1 cellular context compared by ENCODE assay signal in genomic region chr1:178745260-178745659, GRCh38.
TF ChIP-seq lines count a peak whose summit lies in the region.

No MANE protein-coding gene starts in this region.

TF ChIP-seq in HepG2, 621 proteins besides CTCF, POLR2A, EP300 and RAD21 (continued from another document):
- TF ChIP-seq LCORL (IDR thresholded peaks at IDR 0.05) (no peak), LCORL (CRISPR knock-in tag; IDR thresholded peaks at IDR 0.05) (peak; percentile 26; the same call in 1 of the 2 replicates), SOX5 (CRISPR knock-in tag; IDR thresholded peaks at IDR 0.05; ENCODE audit: borderline replicate concordance) (peak; percentile 60; the same call in 1 of the 2 replicates), ZNF251 (CRISPR knock-in tag; IDR thresholded peaks at IDR 0.05) (no peak), NFYC (CRISPR knock-in tag; IDR thresholded peaks at IDR 0.05) (no peak), ZNF276 (CRISPR knock-in tag; IDR thresholded peaks at IDR 0.05; ENCODE audit: low read depth) (no peak), HNF1B (CRISPR knock-in tag; IDR thresholded peaks at IDR 0.05) (no peak), NCOA2 (CRISPR knock-in tag; IDR thresholded peaks at IDR 0.05) (peak; percentile 42; the same call in 1 of the 2 replicates), ATF4 (CRISPR knock-in tag; IDR thresholded peaks at IDR 0.05) (peak in 1 of 2 experiments; percentile 43; a peak in 1 of 4 replicates), THAP11 (CRISPR knock-in tag; IDR thresholded peaks at IDR 0.05) (peak; percentile 15; the same call in 1 of the 2 replicates), ARID5B (CRISPR knock-in tag; IDR thresholded peaks at IDR 0.05) (peak; percentile 73), FOXP4 (CRISPR knock-in tag; IDR thresholded peaks at IDR 0.05) (peak; percentile 35; the same call in 1 of the 2 replicates), NCOR1 (IDR thresholded peaks at IDR 0.05; ENCODE audit: borderline replicate concordance, low read length) (peak; percentile 84; the same call in 1 of the 2 replicates), CENPT (CRISPR knock-in tag; IDR thresholded peaks at IDR 0.05; ENCODE audit: low read depth) (no peak), HDAC2 (CRISPR knock-in tag; IDR thresholded peaks at IDR 0.05) (peak; percentile 38; the same call in 1 of the 2 replicates), PAXIP1 (CRISPR knock-in tag; conservative IDR thresholded peaks at IDR 0.05) (peak; percentile 73), ZNF382 (CRISPR knock-in tag; IDR thresholded peaks at IDR 0.05; ENCODE audit: borderline replicate concordance) (no peak), TBX3 (IDR thresholded peaks at IDR 0.05; ENCODE audit: borderline replicate concordance) (0 out of 2 replicates have a peak, but pooled peaks have one; percentile 17), ONECUT2 (CRISPR knock-in tag; IDR thresholded peaks at IDR 0.05) (0 out of 2 replicates have a peak, but pooled peaks have one; percentile 14), MYNN (CRISPR knock-in tag; IDR thresholded peaks at IDR 0.05; ENCODE audit: low read depth) (no peak), ZNF574 (CRISPR knock-in tag; IDR thresholded peaks at IDR 0.05) (no peak), GATAD2A (CRISPR knock-in tag; IDR thresholded peaks at IDR 0.05) (peak; percentile 58; the same call in 1 of the 2 replicates), MLX (CRISPR knock-in tag; IDR thresholded peaks at IDR 0.05) (no peak), THYN1 (CRISPR knock-in tag; IDR thresholded peaks at IDR 0.05; ENCODE audit: borderline replicate concordance, low read depth) (no peak), FOXP1 (IDR thresholded peaks at IDR 0.05) (no peak), FOXP1 (CRISPR knock-in tag; IDR thresholded peaks at IDR 0.05) (peak; percentile 57; the same call in 1 of the 2 replicates), ATF7 (IDR thresholded peaks at IDR 0.05) (peak; percentile 69), ATF7 (CRISPR knock-in tag; IDR thresholded peaks at IDR 0.05) (no peak), MAZ (IDR thresholded peaks at IDR 0.05; ENCODE audit: borderline replicate concordance, low read depth, low read length) (no peak), MAZ (CRISPR knock-in tag; IDR thresholded peaks at IDR 0.05; ENCODE audit: low read depth) (no peak), SOX13 (IDR thresholded peaks at IDR 0.05) (no peak), SOX13 (CRISPR knock-in tag; conservative IDR thresholded peaks at IDR 0.05 in 1 of 2, IDR thresholded peaks at IDR 0.05 in 1 of 2) (peak in 1 of 2 experiments; percentile 63; a peak in 1 of 4 replicates)
